In the genomic region with DNA sequence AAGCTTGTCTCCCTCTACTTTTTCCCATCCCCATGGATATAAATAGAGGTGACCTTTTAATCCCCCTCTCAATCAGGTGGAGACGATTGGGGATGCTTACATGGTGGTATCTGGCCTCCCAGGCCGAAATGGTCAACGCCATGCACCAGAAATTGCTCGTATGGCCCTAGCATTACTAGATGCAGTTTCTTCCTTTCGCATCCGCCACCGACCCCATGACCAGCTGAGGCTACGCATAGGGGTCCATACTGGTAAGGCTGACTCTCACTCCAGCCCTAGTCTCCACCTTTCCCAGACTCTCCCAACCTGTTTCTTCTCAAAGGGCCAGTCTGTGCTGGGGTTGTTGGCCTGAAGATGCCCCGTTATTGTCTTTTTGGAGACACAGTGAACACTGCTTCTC, we compare ENCODE assay signal across 36 cellular contexts. TPM values are rescaled to one million over a fixed set of nuclear protein-coding genes. Genes with fewer than 3 reads are reported as not detected.
"Had no signal": no experiment of that assay in that cellular context is flagged by ENCODE, and none has a peak within 500 bp of the region (broad histone marks: within the 10 kb centered on the region; RNA-seq: fewer than 3 reads in every experiment).

No MANE protein-coding gene starts in this region.

- H3K27ac Mint-ChIP-seq: activated B cell treated with CpG ODN at 0.5 μM for 24 hours; activated CD4-positive, alpha-beta memory T cell treated with anti-CD3 and anti-CD28 coated beads for 36 hours; activated CD4-positive, alpha-beta T cell treated with anti-CD3 and anti-CD28 coated beads, Interleukin-2, amount 10 ng/mL, durations not matched to agents 24 days and 14 days; activated CD8-positive, alpha-beta T cell treated with anti-CD3 and anti-CD28 coated beads for 36 hours; activated naive CD4-positive, alpha-beta T cell treated with anti-CD3 and anti-CD28 coated beads for 36 hours; activated naive CD8-positive, alpha-beta T cell treated with anti-CD3 and anti-CD28 coated beads for 36 hours; activated T-cell treated with anti-CD3 and anti-CD28 coated beads, Interleukin-2, amount 50 U/mL, for 72 hours; activated T-helper 1 cell treated with anti-CD3 and anti-CD28 coated beads, Interleukin-12 subunit alpha, Interleukin-12 subunit beta, Interleukin-2, Interleukin-4 antibody, amounts not matched to agents 30 ng/mL and 10 ng/mL and 1 ng/mL, durations not matched to agents 14 hours and 24 hours and 36 hours; activated T-helper 17 cell treated with anti-CD3 and anti-CD28 coated beads, Interleukin-2, amount 50 U/mL, for 72 hours; T-helper 2 cell treated with Interferon-gamma antibody and Interleukin-4, amounts not matched to agents 5 μg/mL and 100 μg/mL, for 36 hours had no signal

- H3K27ac ChIP-seq: ascending aorta, VCaP had no signal

- H3K27me3 Mint-ChIP-seq: activated B cell treated with CpG ODN at 0.5 μM for 24 hours; activated CD4-positive, alpha-beta memory T cell treated with anti-CD3 and anti-CD28 coated beads for 36 hours; activated CD4-positive, alpha-beta T cell treated with anti-CD3 and anti-CD28 coated beads, Interleukin-2, amount 10 ng/mL, durations not matched to agents 24 days and 14 days; activated CD8-positive, alpha-beta T cell treated with anti-CD3 and anti-CD28 coated beads for 36 hours; activated naive CD8-positive, alpha-beta T cell treated with anti-CD3 and anti-CD28 coated beads for 36 hours; activated T-helper 17 cell treated with anti-CD3 and anti-CD28 coated beads, Interleukin-2, amount 50 U/mL, for 72 hours; brain; T-cell had no signal

- H3K4me3 ChIP-seq: ascending aorta had no signal

- H3K9me3 ChIP-seq: ascending aorta had no signal

- ATAC-seq: activated CD8-positive, alpha-beta T cell treated with anti-CD3 and anti-CD28 coated beads for 36 hours; activated naive CD4-positive, alpha-beta T cell treated with anti-CD3 and anti-CD28 coated beads, Interleukin-2, amount 50 U/mL, for 72 hours; activated T-cell treated with anti-CD3 and anti-CD28 coated beads, Interleukin-2, amount 50 U/mL, for 4 hours; activated T-cell treated with anti-CD3 and anti-CD28 coated beads, Interleukin-2, amount 50 U/mL, for 72 hours; activated T-helper 17 cell treated with anti-CD3 and anti-CD28 coated beads, Interleukin-2, amount 50 U/mL, for 72 hours; T-cell had no signal

- DNase-seq: activated B cell treated with CpG ODN at 0.5 μM for 24 hours; activated CD4-positive, alpha-beta memory T cell treated with anti-CD3 and anti-CD28 coated beads for 36 hours; activated CD4-positive, alpha-beta T cell treated with anti-CD3 and anti-CD28 coated beads for 4 hours; activated CD4-positive, alpha-beta T cell treated with anti-CD3 and anti-CD28 coated beads, Interleukin-2, amount 10 ng/mL, durations not matched to agents 24 days and 14 days; activated CD4-positive, alpha-beta T cell treated with anti-CD3 and anti-CD28 coated beads, Interleukin-2, amount 50 U/mL, for 1 hour; activated CD4-positive, alpha-beta T cell treated with anti-CD3 and anti-CD28 coated beads, Interleukin-2, amount 50 U/mL, for 4 hours; activated CD4-positive, CD25-positive, alpha-beta regulatory T cell treated with anti-CD3 and anti-CD28 coated beads, Interleukin-2, amount 50 U/mL, for 72 hours; activated CD8-positive, alpha-beta memory T cell treated with anti-CD3 and anti-CD28 coated beads, Interleukin-2, amount 50 U/mL, for 4 hours; activated CD8-positive, alpha-beta T cell treated with anti-CD3 and anti-CD28 coated beads for 36 hours; activated effector memory CD4-positive, alpha-beta T cell treated with anti-CD3 and anti-CD28 coated beads, Interleukin-2, amount 50 U/mL, for 16 hours; activated gamma-delta T cell treated with Interleukin-2 at 50 U/mL for 16 hours; activated naive CD4-positive, alpha-beta T cell; activated naive CD4-positive, alpha-beta T cell treated with anti-CD3 and anti-CD28 coated beads for 36 hours; activated naive CD4-positive, alpha-beta T cell treated with anti-CD3 and anti-CD28 coated beads, Interleukin-2, amount 50 U/mL, for 16 hours; activated naive CD8-positive, alpha-beta T cell treated with anti-CD3 and anti-CD28 coated beads for 36 hours; activated T-cell treated with anti-CD3 and anti-CD28 coated beads for 4 hours; activated T-cell treated with anti-CD3 and anti-CD28 coated beads, Interleukin-2, amount 50 U/mL, for 1 hour; activated T-cell treated with anti-CD3 and anti-CD28 coated beads, Interleukin-2, amount 50 U/mL, for 4 hours; activated T-cell treated with anti-CD3 and anti-CD28 coated beads, Interleukin-2, amount 50 U/mL, for 72 hours; amygdala; anterior cingulate cortex; central memory CD4-positive, alpha-beta T cell; T-cell; T-helper 2 cell; T-helper 9 cell had no signal

- H3K9me3 Mint-ChIP-seq: activated B cell treated with CpG ODN at 0.5 μM for 24 hours; activated CD4-positive, alpha-beta memory T cell treated with anti-CD3 and anti-CD28 coated beads for 36 hours; activated CD4-positive, alpha-beta T cell treated with anti-CD3 and anti-CD28 coated beads, Interleukin-2, amount 10 ng/mL, durations not matched to agents 24 days and 14 days; activated CD8-positive, alpha-beta T cell treated with anti-CD3 and anti-CD28 coated beads for 36 hours; activated naive CD4-positive, alpha-beta T cell treated with anti-CD3 and anti-CD28 coated beads for 36 hours; activated naive CD4-positive, alpha-beta T cell treated with anti-CD3 and anti-CD28 coated beads, Interleukin-2, amount 50 U/mL, for 72 hours; activated naive CD8-positive, alpha-beta T cell treated with anti-CD3 and anti-CD28 coated beads for 36 hours; activated T-cell treated with anti-CD3 and anti-CD28 coated beads, Interleukin-2, amount 50 U/mL, for 4 hours; activated T-cell treated with anti-CD3 and anti-CD28 coated beads, Interleukin-2, amount 50 U/mL, for 72 hours; activated T-helper 1 cell treated with anti-CD3 and anti-CD28 coated beads, Interleukin-12 subunit alpha, Interleukin-12 subunit beta, Interleukin-2, Interleukin-4 antibody, amounts not matched to agents 30 ng/mL and 10 ng/mL and 1 ng/mL, durations not matched to agents 14 hours and 24 hours and 36 hours; activated T-helper 17 cell treated with anti-CD3 and anti-CD28 coated beads, Interleukin-2, amount 50 U/mL, for 72 hours; brain; T-cell; T-helper 2 cell treated with Interferon-gamma antibody and Interleukin-4, amounts not matched to agents 5 μg/mL and 100 μg/mL, for 36 hours had no signal

- H3K27me3 ChIP-seq: ascending aorta had no signal

- H3K4me3 Mint-ChIP-seq: activated B cell treated with CpG ODN at 0.5 μM for 24 hours; activated CD4-positive, alpha-beta memory T cell treated with anti-CD3 and anti-CD28 coated beads for 36 hours; activated CD4-positive, alpha-beta T cell treated with anti-CD3 and anti-CD28 coated beads, Interleukin-2, amount 10 ng/mL, durations not matched to agents 24 days and 14 days; activated CD8-positive, alpha-beta T cell treated with anti-CD3 and anti-CD28 coated beads for 36 hours; activated naive CD4-positive, alpha-beta T cell treated with anti-CD3 and anti-CD28 coated beads for 36 hours; activated naive CD8-positive, alpha-beta T cell treated with anti-CD3 and anti-CD28 coated beads for 36 hours; activated T-cell treated with anti-CD3 and anti-CD28 coated beads, Interleukin-2, amount 50 U/mL, for 4 hours; activated T-cell treated with anti-CD3 and anti-CD28 coated beads, Interleukin-2, amount 50 U/mL, for 72 hours; activated T-helper 1 cell treated with anti-CD3 and anti-CD28 coated beads, Interleukin-12 subunit alpha, Interleukin-12 subunit beta, Interleukin-2, Interleukin-4 antibody, amounts not matched to agents 30 ng/mL and 10 ng/mL and 1 ng/mL, durations not matched to agents 14 hours and 24 hours and 36 hours; activated T-helper 17 cell treated with anti-CD3 and anti-CD28 coated beads, Interleukin-2, amount 50 U/mL, for 72 hours; T-cell; T-helper 2 cell treated with Interferon-gamma antibody and Interleukin-4, amounts not matched to agents 5 μg/mL and 100 μg/mL, for 36 hours had no signal

RNA-seq across cellular contexts. Expression of gene SPAG8, which starts 3.6 kb away (rescaled TPM):
- total RNA-seq: ascending aorta had no signal

RNA-seq across cellular contexts. Expression of gene FAM221B, which starts 20.1 kb away (rescaled TPM):
- total RNA-seq: activated B cell treated with CpG ODN at 0.5 μM for 24 hours; activated CD4-positive, alpha-beta memory T cell treated with anti-CD3 and anti-CD28 coated beads for 36 hours; activated CD4-positive, alpha-beta T cell treated with anti-CD3 and anti-CD28 coated beads, Interleukin-2, amount 10 ng/mL, durations not matched to agents 24 days and 14 days; activated CD8-positive, alpha-beta memory T cell treated with anti-CD3 and anti-CD28 coated beads for 36 hours; activated CD8-positive, alpha-beta T cell treated with anti-CD3 and anti-CD28 coated beads for 36 hours; activated naive CD4-positive, alpha-beta T cell treated with anti-CD3 and anti-CD28 coated beads for 36 hours; activated naive CD4-positive, alpha-beta T cell treated with anti-CD3 and anti-CD28 coated beads, Interleukin-2, amount 50 U/mL, for 72 hours; activated naive CD8-positive, alpha-beta T cell treated with anti-CD3 and anti-CD28 coated beads for 36 hours; activated T-cell treated with anti-CD3 and anti-CD28 coated beads, Interleukin-2, amount 50 U/mL, for 4 hours; activated T-cell treated with anti-CD3 and anti-CD28 coated beads, Interleukin-2, amount 50 U/mL, for 72 hours; activated T-helper 1 cell treated with anti-CD3 and anti-CD28 coated beads, Interleukin-12 subunit alpha, Interleukin-12 subunit beta, Interleukin-2, Interleukin-4 antibody, amounts not matched to agents 30 ng/mL and 10 ng/mL and 1 ng/mL, durations not matched to agents 14 hours and 24 hours and 36 hours; activated T-helper 17 cell treated with anti-CD3 and anti-CD28 coated beads, Interleukin-2, amount 50 U/mL, for 72 hours; ascending aorta; cardiac septum; cerebellum; T-cell; T-helper 1 cell treated with Interleukin-12 subunit alpha and Interleukin-12 subunit beta and Interleukin-4 antibody, amounts not matched to agents 30 ng/mL and 1 ng/mL, for 36 hours had no signal
